9 cellular contexts compared by ENCODE assay signal in the genomic region with DNA sequence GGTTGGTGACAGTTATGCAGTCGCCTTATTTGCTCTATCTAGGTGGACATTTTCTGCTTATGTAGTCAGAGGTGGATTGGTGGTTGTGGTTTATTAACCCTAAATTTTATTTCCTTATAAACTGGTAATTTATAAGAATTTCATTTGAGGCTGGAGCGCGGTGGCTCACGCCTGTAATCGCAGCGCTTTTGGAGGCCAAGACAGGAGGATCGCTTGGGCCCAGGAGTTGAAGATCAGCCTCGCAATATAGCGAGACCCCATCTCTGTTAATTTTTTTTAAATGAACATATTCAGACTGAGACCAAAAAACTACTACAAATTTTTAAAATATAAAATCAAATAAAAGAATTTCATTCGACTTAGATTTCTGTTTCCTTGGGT. TPM values are rescaled to one million over a fixed set of nuclear protein-coding genes. Genes with fewer than 3 reads are reported as not detected.
A peak's percentile ranks its signal among the peaks of the same experiment; 100 is the strongest.
DNase-seq lines count a peak whose midpoint lies in the region; ATAC-seq, FAIRE-seq and TF ChIP-seq lines count a peak whose summit lies in the region.
"Had no signal": no experiment of that assay in that cellular context is flagged by ENCODE, and none has a peak within 500 bp of the region (broad histone marks: within the 10 kb centered on the region; RNA-seq: fewer than 3 reads in every experiment).

No MANE protein-coding gene starts in this region.

- POLR2A ChIA-PET in SK-N-SH (lab: Yijun Ruan, JAX), result interaction anchor here (0.7 to 2.2 kb wide), 6 partner anchors 38 to 437 kb away, joined by 3 to 9 read pairs (median 4); partner anchors contain the start of genes ECSIT, ZNF433 and ZNF491

- H3K9me3 ChIP-seq in SK-N-SH (no peaks in the 10 kb centered on the region), subcutaneous abdominal adipose tissue (ENCODE audit: control insufficient read depth in 5 of 5, low read length in 5 of 5) (no peaks in the 10 kb centered on the region)

- peaks cover 59% of the 10 kb centered on the region for H3K79me2 ChIP-seq in SK-N-SH (ENCODE audit: insufficient read depth)

- peak overlapping the region; percentile 90 for H3K4me2 ChIP-seq in SK-N-SH

- H3K4me1 ChIP-seq in SK-N-SH (ENCODE audit: control insufficient read depth in 1 of 2, insufficient read depth in 2 of 2, low read depth in 1 of 2, low read length in 1 of 2) (peaks cover 0 to 5% of the 10 kb centered on the region in 2 experiments; a peak in 2 of 4 replicates), subcutaneous abdominal adipose tissue (ENCODE audit: control insufficient read depth in 5 of 5, insufficient read depth in 5 of 5, low read length in 5 of 5) (peaks cover 0 to 28% (median 16%) of the 10 kb centered on the region in 5 donors)

- DNase-seq in SK-N-SH (no peak), NCI-H2081 (lab: John Stamatoyannopoulos, UW) (no peak), DMS79 treated with DMSO at 0.1 percent for 48 hours (lab: John Stamatoyannopoulos, UW) (no peak)
- DNase-seq: activated gamma-delta T cell had no signal

- no peaks in the 10 kb centered on the region for H3K27me3 Mint-ChIP-seq in activated naive CD8-positive, alpha-beta T cell

- 36% methylated on average over 10 of the region's 10 CpGs for WGBS in SK-N-SH (ENCODE audit: low lambda C conversion rate)

- peaks cover 0 to 34% of the 10 kb centered on the region in 2 experiments for H3K36me3 ChIP-seq in SK-N-SH (replicated peaks in 1 of 2; ENCODE audit: control insufficient read depth in 1 of 2, insufficient read depth in 2 of 2, low read length in 1 of 2)
- no peaks in the 10 kb centered on the region for H3K36me3 ChIP-seq in subcutaneous abdominal adipose tissue (ENCODE audit: control insufficient read depth in 5 of 5, insufficient read depth in 5 of 5, low read length in 5 of 5)

- peak overlapping the region; percentile 99 for H3K9ac ChIP-seq in SK-N-SH
- peak overlapping the region; percentile 48 to 97 (median 94) for H3K9ac ChIP-seq in subcutaneous abdominal adipose tissue (ENCODE audit: low read length in 5 of 5)

- ATAC-seq in SK-N-SH treated with all-trans-retinoic acid at 6 μM for 48 hours (no peak), HG03460 (IDR thresholded peaks at IDR 0.05; ENCODE audit: unreplicated experiment) (no peak)

- peaks cover 37% of the 10 kb centered on the region for H4K20me1 ChIP-seq in SK-N-SH (ENCODE audit: insufficient read depth)

- FAIRE-seq in islet of Langerhans (lab: Jason Lieb, UNC), result peak; percentile 9

- H3F3A ChIP-seq in SK-N-SH (replicated peaks; ENCODE audit: insufficient read depth), result no peaks in the 10 kb centered on the region

- H3K4me3 Mint-ChIP-seq in activated naive CD8-positive, alpha-beta T cell, result peak overlapping the region; percentile 93

- peaks cover 7% of the 10 kb centered on the region for H3K36me3 Mint-ChIP-seq in activated naive CD8-positive, alpha-beta T cell

- H3K27ac Mint-ChIP-seq in activated naive CD8-positive, alpha-beta T cell, result peak overlapping the region; percentile 72

- no peaks in the 10 kb centered on the region for H3K9me3 Mint-ChIP-seq in activated naive CD8-positive, alpha-beta T cell (ENCODE audit: low read depth)

- no peak for TF ChIP-seq CTCF in SK-N-SH (IDR thresholded peaks at IDR 0.05)

- H3K9me2 ChIP-seq in SK-N-SH, result no peaks in the 10 kb centered on the region

- TF ChIP-seq RAD21 in SK-N-SH (IDR thresholded peaks at IDR 0.05; ENCODE audit: low read length), result no peak

- peaks cover 40% of the 10 kb centered on the region for H3K4me1 Mint-ChIP-seq in activated naive CD8-positive, alpha-beta T cell (ENCODE audit: low read depth)

- CTCF ChIA-PET in SK-N-SH (lab: Yijun Ruan, JAX), result interaction anchor here (0.8 kb wide), 1 partner anchor 70 kb away, joined by 3 read pairs; no protein-coding TSS in a partner anchor

- H2AFZ ChIP-seq in SK-N-SH (ENCODE audit: low read depth), result peak overlapping the region; percentile 57; the same call in 1 of the 2 replicates

- no peak for TF ChIP-seq EP300 in SK-N-SH (IDR thresholded peaks at IDR 0.05; ENCODE audit: borderline replicate concordance in 1 of 2, low read depth in 1 of 2, low read length in 1 of 2)

- H3K4me3 ChIP-seq in SK-N-SH (ENCODE audit: low read depth in 2 of 2, low read length in 1 of 2) (peak overlapping the region; percentile 70 to 96), subcutaneous abdominal adipose tissue (ENCODE audit: low read depth in 1 of 5, low read length in 5 of 5) (peak overlapping the region; percentile 91 to 98 (median 94))

- H3K27ac ChIP-seq in SK-N-SH (ENCODE audit: low read depth in 2 of 2, low read length in 1 of 2) (peak overlapping the region; percentile 85 to 91), subcutaneous abdominal adipose tissue (ENCODE audit: low read depth, low read length) (peak overlapping the region; percentile 69)

- H3K27me3 ChIP-seq in SK-N-SH (ENCODE audit: insufficient read depth) (no peaks in the 10 kb centered on the region), subcutaneous abdominal adipose tissue (ENCODE audit: control insufficient read depth in 5 of 5, insufficient read depth in 4 of 5, low read length in 5 of 5) (no peaks in the 10 kb centered on the region)

TF ChIP-seq in SK-N-SH, 30 proteins besides CTCF, POLR2A, EP300 and RAD21:
- TF ChIP-seq, protein P1, sequence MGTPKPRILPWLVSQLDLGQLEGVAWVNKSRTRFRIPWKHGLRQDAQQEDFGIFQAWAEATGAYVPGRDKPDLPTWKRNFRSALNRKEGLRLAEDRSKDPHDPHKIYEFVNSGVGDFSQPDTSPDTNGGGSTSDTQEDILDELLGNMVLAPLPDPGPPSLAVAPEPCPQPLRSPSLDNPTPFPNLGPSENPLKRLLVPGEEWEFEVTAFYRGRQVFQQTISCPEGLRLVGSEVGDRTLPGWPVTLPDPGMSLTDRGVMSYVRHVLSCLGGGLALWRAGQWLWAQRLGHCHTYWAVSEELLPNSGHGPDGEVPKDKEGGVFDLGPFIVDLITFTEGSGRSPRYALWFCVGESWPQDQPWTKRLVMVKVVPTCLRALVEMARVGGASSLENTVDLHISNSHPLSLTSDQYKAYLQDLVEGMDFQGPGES (IDR thresholded peaks at IDR 0.05; ENCODE audit: low read depth, low read length), result no peak
- TF ChIP-seq NFIC (IDR thresholded peaks at IDR 0.05; ENCODE audit: borderline replicate concordance) (no peak), RXRA (IDR thresholded peaks at IDR 0.05; ENCODE audit: borderline replicate concordance, low read depth) (no peak), MEF2A (IDR thresholded peaks at IDR 0.05; ENCODE audit: borderline replicate concordance, low read depth) (no peak), TEAD4 (IDR thresholded peaks at IDR 0.05; ENCODE audit: borderline replicate concordance, insufficient read depth) (no peak), PBX3 (IDR thresholded peaks at IDR 0.05) (no peak), SIN3A (IDR thresholded peaks at IDR 0.05; ENCODE audit: borderline replicate concordance, low read depth, low read length) (no peak)

TF ChIP-seq in SK-N-SH treated with all-trans-retinoic acid at 6 μM for 48 hours, 23 proteins besides CTCF, POLR2A, EP300 and RAD21:
- TF ChIP-seq, protein P2, sequence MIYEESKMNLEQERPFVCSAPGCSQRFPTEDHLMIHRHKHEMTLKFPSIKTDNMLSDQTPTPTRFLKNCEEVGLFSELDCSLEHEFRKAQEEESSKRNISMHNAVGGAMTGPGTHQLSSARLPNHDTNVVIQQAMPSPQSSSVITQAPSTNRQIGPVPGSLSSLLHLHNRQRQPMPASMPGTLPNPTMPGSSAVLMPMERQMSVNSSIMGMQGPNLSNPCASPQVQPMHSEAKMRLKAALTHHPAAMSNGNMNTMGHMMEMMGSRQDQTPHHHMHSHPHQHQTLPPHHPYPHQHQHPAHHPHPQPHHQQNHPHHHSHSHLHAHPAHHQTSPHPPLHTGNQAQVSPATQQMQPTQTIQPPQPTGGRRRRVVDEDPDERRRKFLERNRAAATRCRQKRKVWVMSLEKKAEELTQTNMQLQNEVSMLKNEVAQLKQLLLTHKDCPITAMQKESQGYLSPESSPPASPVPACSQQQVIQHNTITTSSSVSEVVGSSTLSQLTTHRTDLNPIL (CRISPR knock-in tag; IDR thresholded peaks at IDR 0.05; ENCODE audit: low read depth), result no peak
- TF ChIP-seq POU6F1 (CRISPR knock-in tag; IDR thresholded peaks at IDR 0.05; ENCODE audit: borderline replicate concordance, low read depth), result no peak
- TF ChIP-seq ZFP3 (CRISPR knock-in tag; IDR thresholded peaks at IDR 0.05), result no peak
TF ChIP-seq in SK-N-SH treated with all-trans-retinoic acid at 6 μM for 48 hours: peak in this region for 0.

RNA-seq across cellular contexts. Expression of gene ZNF627, which starts 0.8 kb away (rescaled TPM):
- 5.8 and 9.1 TPM in 2 replicates for polyA plus RNA-seq in SK-N-SH (2012; rRNA removed)
- 8.6 and 8.9 TPM in 2 replicates for polyA plus RNA-seq in SK-N-SH (2012; cell fraction: cytosol; rRNA removed)
- 5.3 and 11.5 TPM in 2 replicates for polyA plus RNA-seq in SK-N-SH (2012; cell fraction: nucleus; rRNA removed)

RNA-seq across cellular contexts. Expression of gene ACP5, which starts 20.6 kb away (rescaled TPM):
- polyA plus RNA-seq in SK-N-SH (2012; rRNA removed), result 0.87 and 1.6 TPM in 2 replicates
- polyA plus RNA-seq in SK-N-SH (2012; cell fraction: cytosol; rRNA removed), result 0.64 and 0.72 TPM in 2 replicates
- 0.88 and 1.6 TPM in 2 replicates for polyA plus RNA-seq in SK-N-SH (2012; cell fraction: nucleus; rRNA removed)

RNA-seq across cellular contexts. Expression of gene ELOF1, which starts 39.1 kb away (rescaled TPM):
- polyA plus RNA-seq in SK-N-SH (2012; rRNA removed), result 139 and 157 TPM in 2 replicates
- 66.9 and 93.0 TPM in 2 replicates for polyA plus RNA-seq in SK-N-SH (2012; cell fraction: cytosol; rRNA removed)
- polyA plus RNA-seq in SK-N-SH (2012; cell fraction: nucleus; rRNA removed), result 43.6 and 56.5 TPM in 2 replicates

RNA-seq across cellular contexts. Expression of gene CNN1, which starts 59.4 kb away (rescaled TPM):
- polyA plus RNA-seq in SK-N-SH (2012; rRNA removed), result 4.6 and 6.6 TPM in 2 replicates
- 5.3 and 5.7 TPM in 2 replicates for polyA plus RNA-seq in SK-N-SH (2012; cell fraction: cytosol; rRNA removed)
- polyA plus RNA-seq in SK-N-SH (2012; cell fraction: nucleus; rRNA removed), result 5.1 and 5.9 TPM in 2 replicates
